14 cellular contexts compared by ENCODE assay signal in the genomic region with DNA sequence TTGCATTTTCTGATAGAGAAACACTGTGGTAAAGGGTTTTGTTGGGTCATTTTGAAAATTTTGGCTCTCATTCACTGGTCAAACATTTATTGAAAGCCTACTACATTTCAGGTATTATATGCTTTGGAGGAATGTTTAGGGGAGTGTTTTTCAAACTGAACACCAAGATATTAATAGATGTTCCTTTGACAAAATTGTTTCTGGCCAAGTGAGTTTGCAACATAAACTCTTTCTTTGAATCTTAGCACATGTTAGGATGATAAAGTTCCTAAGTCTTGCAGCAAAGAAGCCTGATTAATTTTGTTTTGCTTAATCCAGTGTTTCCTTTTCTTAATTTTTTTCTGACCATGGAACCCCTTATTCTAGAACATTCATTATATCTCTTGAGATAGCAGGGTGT.
A peak's percentile ranks its signal among the peaks of the same experiment; 100 is the strongest.
DNase-seq lines count a peak whose midpoint lies in the region; ATAC-seq and TF ChIP-seq lines count a peak whose summit lies in the region.
"Had no signal": no experiment of that assay in that cellular context is flagged by ENCODE, and none has a peak within 500 bp of the region (broad histone marks: within the 10 kb centered on the region; RNA-seq: fewer than 3 reads in every experiment).

No MANE protein-coding gene starts in this region.

- no TSS peak for BruUV-seq in Calu3 (replicated peaks; lab: Mats Ljungman, UMichigan)

- H3K4me3 ChIP-seq in left ventricle myocardium inferior = no peak overlapping the region
- no peak overlapping the region for H3K4me3 ChIP-seq in heart right ventricle
- peak overlapping the region; percentile 57 for H3K4me3 ChIP-seq in adipocyte (ENCODE audit: low read length)
- no peak overlapping the region for H3K4me3 ChIP-seq in tibial artery
- H3K4me3 ChIP-seq: GM23338 had no signal

- no peak overlapping the region for H3K4me3 Mint-ChIP-seq in Calu3 (ENCODE audit: low read depth, unreplicated experiment)
- H3K4me3 Mint-ChIP-seq: CD4-positive, CD25-positive, alpha-beta regulatory T cell; CD8-positive, alpha-beta memory T cell; GM23338 had no signal

- CTCF ChIA-PET in Calu3 (lab: Charles Lee) = no interaction called here

- intact Hi-C loops in left ventricle myocardium inferior (cut with micrococcal nuclease) (no loop called here), heart right ventricle (cut with DNase I) (loop anchor here in 1 of 10 donors (10.0 kb wide), 1 partner anchor 159 kb away; no protein-coding TSS in a partner anchor), sciatic nerve (cut with DNase I) (no loop called here), tibial artery (cut with DNase I; ENCODE audit: low total_unique reads) (no loop called here), Calu3 (cut with micrococcal nuclease; ENCODE audit: unreplicated experiment) (no loop called here)

- no peaks in the 10 kb centered on the region for H3K9me3 Mint-ChIP-seq in Calu3 (ENCODE audit: low read depth, unreplicated experiment)
- H3K9me3 Mint-ChIP-seq: GM23338 had no signal

- TF ChIP-seq CTCF in left ventricle myocardium inferior (IDR thresholded peaks at IDR 0.05; ENCODE audit: borderline replicate concordance) (no peak), heart right ventricle (IDR thresholded peaks at IDR 0.05) (no peak), tibial artery (IDR thresholded peaks at IDR 0.05) (no peak), Calu3 (IDR thresholded peaks at IDR 0.05; ENCODE audit: unreplicated experiment) (no peak)

- DNase-seq in left ventricle myocardium inferior = no peak
- no peak for DNase-seq in heart right ventricle
- DNase-seq in adipocyte (ENCODE audit: low read depth) = no peak
- no peak for DNase-seq in sciatic nerve (ENCODE audit: low spot score)
- DNase-seq in tibial artery = no peak
- DNase-seq in middle frontal gyrus (ENCODE audit: extremely low spot score, low spot score) = no peak
- DNase-seq in Calu3 = no peak
- DNase-seq: ACHN; BE2C; C1 segment of cervical spinal cord; CD4-positive, CD25-positive, alpha-beta regulatory T cell; CD8-positive, alpha-beta memory T cell; COR-L47 had no signal

- no peaks in the 10 kb centered on the region for H3K36me3 Mint-ChIP-seq in Calu3 (ENCODE audit: insufficient read depth, unreplicated experiment)
- H3K36me3 Mint-ChIP-seq: CD4-positive, CD25-positive, alpha-beta regulatory T cell; CD8-positive, alpha-beta memory T cell had no signal

- no peaks in the 10 kb centered on the region for H3K27me3 ChIP-seq in left ventricle myocardium inferior (ENCODE audit: low read depth)
- no peaks in the 10 kb centered on the region for H3K27me3 ChIP-seq in heart right ventricle
- H3K27me3 ChIP-seq in adipocyte (replicated peaks; ENCODE audit: control insufficient read depth, insufficient read depth, low read length) = no peaks in the 10 kb centered on the region
- no peaks in the 10 kb centered on the region for H3K27me3 ChIP-seq in tibial artery
- H3K27me3 ChIP-seq: BE2C had no signal

- H3K4me1 Mint-ChIP-seq in Calu3 (ENCODE audit: low read depth, unreplicated experiment) = no peaks in the 10 kb centered on the region
- H3K4me1 Mint-ChIP-seq: CD4-positive, CD25-positive, alpha-beta regulatory T cell; CD8-positive, alpha-beta memory T cell; GM23338 had no signal

- ATAC-seq in heart right ventricle (no peak), sciatic nerve (peak; percentile 58)
- ATAC-seq: GM23338 had no signal

- peak overlapping the region; percentile 79 for H3K9ac ChIP-seq in adipocyte (ENCODE audit: low read length)

- no peak overlapping the region for H3K27ac Mint-ChIP-seq in Calu3 (ENCODE audit: unreplicated experiment)
- H3K27ac Mint-ChIP-seq: CD4-positive, CD25-positive, alpha-beta regulatory T cell; CD8-positive, alpha-beta memory T cell; GM23338 had no signal

- H3K4me1 ChIP-seq in left ventricle myocardium inferior (peaks cover 21% of the 10 kb centered on the region), heart right ventricle (peaks cover 0 to 21% (median 0%) of the 10 kb centered on the region in 9 donors), adipocyte (ENCODE audit: control insufficient read depth, insufficient read depth, low read length) (peaks cover 28% of the 10 kb centered on the region), tibial artery (peaks cover 0 to 16% (median 4%) of the 10 kb centered on the region in 4 donors)

- H3K36me3 ChIP-seq in left ventricle myocardium inferior (no peaks in the 10 kb centered on the region), heart right ventricle (no peaks in the 10 kb centered on the region), adipocyte (ENCODE audit: control insufficient read depth, insufficient read depth, low read length, severe bottlenecking) (no peaks in the 10 kb centered on the region), tibial artery (no peaks in the 10 kb centered on the region)
- H3K36me3 ChIP-seq: BE2C had no signal

- H3K27ac ChIP-seq in left ventricle myocardium inferior (replicated peaks) (peak overlapping the region; percentile 34), heart right ventricle (no peak overlapping the region), tibial artery (peak overlapping the region; percentile 10 to 32)

- H3K9me3 ChIP-seq in left ventricle myocardium inferior (replicated peaks) (peaks cover 6% of the 10 kb centered on the region), heart right ventricle (peaks cover 0 to 5% (median 0%) of the 10 kb centered on the region in 11 donors), adipocyte (ENCODE audit: control insufficient read depth, low read length) (no peaks in the 10 kb centered on the region), tibial artery (no peaks in the 10 kb centered on the region)
- H3K9me3 ChIP-seq: BE2C had no signal

- H3K27me3 Mint-ChIP-seq in Calu3 (ENCODE audit: unreplicated experiment) = peaks cover 54% of the 10 kb centered on the region

Comparison
In these comparisons a context has a peak if more than half of its experiments do, and no peak if none do; other contexts are left out.
1. H3K27ac ChIP-seq: peak in left ventricle myocardium inferior (single experiment) and tibial artery (2 of 2); none in heart right ventricle (0 of 10).